8 cellular contexts compared by ENCODE assay signal in genomic region chr12:8950287-8950574, GRCh38. TPM values are rescaled to one million over a fixed set of nuclear protein-coding genes. Genes with fewer than 3 reads are reported as not detected.
A peak's percentile ranks its signal among the peaks of the same experiment; 100 is the strongest.
DNase-seq lines count a peak whose midpoint lies in the region; ATAC-seq, FAIRE-seq and TF ChIP-seq lines count a peak whose summit lies in the region.

No MANE protein-coding gene starts in this region.

- no peaks in the 10 kb centered on the region for H3K27me3 ChIP-seq in HL-60 (ENCODE audit: insufficient read depth, poor library complexity, severe bottlenecking)
- no peaks in the 10 kb centered on the region for H3K27me3 ChIP-seq in astrocyte (ENCODE audit: insufficient read depth, low read length)
- no peaks in the 10 kb centered on the region for H3K27me3 ChIP-seq in lung (ENCODE audit: control insufficient read depth, insufficient read depth)
- no peaks in the 10 kb centered on the region for H3K27me3 ChIP-seq in aorta (ENCODE audit: control insufficient read depth in 1 of 2, insufficient read depth in 2 of 2, low read length in 1 of 2)

- no peaks in the 10 kb centered on the region for H3K9me3 ChIP-seq in astrocyte (ENCODE audit: insufficient read depth, low read depth, low read length)
- H3K9me3 ChIP-seq in lung (ENCODE audit: control insufficient read depth in 2 of 2, insufficient read depth in 1 of 2, low read length in 1 of 2): no peaks in the 10 kb centered on the region
- H3K9me3 ChIP-seq in aorta (ENCODE audit: control insufficient read depth, low read length): no peaks in the 10 kb centered on the region

- H3K36me3 Mint-ChIP-seq in activated CD4-positive, alpha-beta T cell treated with anti-CD3 and anti-CD28 coated beads, Interleukin-2, amount 10 ng/mL, durations not matched to agents 24 days and 14 days (ENCODE audit: low read depth): peaks cover 34% of the 10 kb centered on the region
- H3K36me3 Mint-ChIP-seq in astrocyte (ENCODE audit: low read depth, unreplicated experiment): peaks cover 3% of the 10 kb centered on the region

- H3K27ac Mint-ChIP-seq in activated CD4-positive, alpha-beta T cell treated with anti-CD3 and anti-CD28 coated beads, Interleukin-2, amount 10 ng/mL, durations not matched to agents 24 days and 14 days: peak overlapping the region; percentile 93
- H3K27ac Mint-ChIP-seq in astrocyte (ENCODE audit: unreplicated experiment): peak overlapping the region; percentile 80

- peaks cover 9% of the 10 kb centered on the region for H3K36me3 ChIP-seq in astrocyte (ENCODE audit: insufficient read depth, low read length)
- peaks cover 4 to 5% of the 10 kb centered on the region in 2 donors for H3K36me3 ChIP-seq in lung (ENCODE audit: control insufficient read depth in 2 of 2, insufficient read depth in 2 of 2, low read length in 2 of 2)
- H3K36me3 ChIP-seq in aorta (ENCODE audit: control insufficient read depth in 1 of 2, insufficient read depth in 2 of 2, low read length in 1 of 2): peaks cover 0 to 6% of the 10 kb centered on the region in 2 donors

- H4K20me1 ChIP-seq in astrocyte (ENCODE audit: insufficient read depth, low read length): peaks cover 35% of the 10 kb centered on the region

- H3K4me2 ChIP-seq in astrocyte (ENCODE audit: low read length): peak overlapping the region; percentile 98

- H3K27me3 Mint-ChIP-seq in activated CD4-positive, alpha-beta T cell treated with anti-CD3 and anti-CD28 coated beads, Interleukin-2, amount 10 ng/mL, durations not matched to agents 24 days and 14 days: no peaks in the 10 kb centered on the region
- no peaks in the 10 kb centered on the region for H3K27me3 Mint-ChIP-seq in astrocyte (ENCODE audit: low read depth, unreplicated experiment)

- peak overlapping the region; percentile 97 for H3K27ac ChIP-seq in HL-60 (replicated peaks)
- H3K27ac ChIP-seq in astrocyte (ENCODE audit: low read depth, low read length): peak overlapping the region; percentile 99
- peak overlapping the region; percentile 97 to 98 for H3K27ac ChIP-seq in lung (ENCODE audit: low read depth in 1 of 2, low read length in 1 of 2)
- peak overlapping the region in 1 of 2 donors; percentile 98 for H3K27ac ChIP-seq in aorta (ENCODE audit: low read depth in 1 of 2, low read length in 2 of 2)

- no peak for FAIRE-seq in astrocyte (lab: Jason Lieb, UNC)

- H3K9ac ChIP-seq in astrocyte (ENCODE audit: low read length): peak overlapping the region; percentile 94

- H3K79me2 ChIP-seq in astrocyte (ENCODE audit: insufficient read depth, low read length): peaks cover 43% of the 10 kb centered on the region

- H3K4me3 Mint-ChIP-seq in activated CD4-positive, alpha-beta T cell treated with anti-CD3 and anti-CD28 coated beads, Interleukin-2, amount 10 ng/mL, durations not matched to agents 24 days and 14 days: peak overlapping the region; percentile 98
- peak overlapping the region; percentile 98 for H3K4me3 Mint-ChIP-seq in astrocyte (ENCODE audit: unreplicated experiment)

- peaks cover 9% of the 10 kb centered on the region for H3K9me3 Mint-ChIP-seq in activated CD4-positive, alpha-beta T cell treated with anti-CD3 and anti-CD28 coated beads, Interleukin-2, amount 10 ng/mL, durations not matched to agents 24 days and 14 days
- no peaks in the 10 kb centered on the region for H3K9me3 Mint-ChIP-seq in astrocyte (ENCODE audit: unreplicated experiment)

- H3K4me1 Mint-ChIP-seq in activated CD4-positive, alpha-beta T cell treated with anti-CD3 and anti-CD28 coated beads, Interleukin-2, amount 10 ng/mL, durations not matched to agents 24 days and 14 days: peaks cover 50% of the 10 kb centered on the region
- peaks cover 11% of the 10 kb centered on the region for H3K4me1 Mint-ChIP-seq in astrocyte (ENCODE audit: low read depth, unreplicated experiment)

- DNase-seq in activated CD4-positive, alpha-beta T cell treated with anti-CD3 and anti-CD28 coated beads, Interleukin-2, amount 10 ng/mL, durations not matched to agents 24 days and 14 days: no peak
- DNase-seq in activated CD4-positive, alpha-beta T cell treated with anti-CD3 and anti-CD28 coated beads for 1 hour: no peak
- DNase-seq in HL-60 (ENCODE audit: low read depth in 1 of 2, low spot score in 1 of 2) (no peak), astrocyte (ENCODE audit: low read depth) (no peak), lung (ENCODE audit: low spot score) (no peak), aorta (no peak), DMS 273 (lab: John Stamatoyannopoulos, UW; ENCODE audit: unreplicated experiment) (no peak)
- no peak for DNase-seq in activated CD4-positive, alpha-beta T cell treated with anti-CD3 and anti-CD28 coated beads, Interleukin-2, amount 50 U/mL, for 48 hours

- WGBS in lung, 2 donors: 0% methylated on average over 7 of the region's 7 CpGs
- WGBS in aorta, 2 donors: 0% methylated on average over 7 of the region's 7 CpGs

- ATAC-seq in lung (ENCODE audit: insufficient read depth, low FRiP score): no peak
- no peak for ATAC-seq in aorta (ENCODE audit: low FRiP score)

- TF ChIP-seq CTCF in HL-60 (IDR thresholded peaks at IDR 0.05; ENCODE audit: insufficient read depth, low read length) (no peak), astrocyte (IDR thresholded peaks at IDR 0.05; ENCODE audit: insufficient read depth, low read depth, low read length) (no peak), lung (IDR thresholded peaks at IDR 0.05; ENCODE audit: control extremely low read depth, extremely low read depth) (no peak)

- peak overlapping the region; percentile 83 for H3K4me3 ChIP-seq in HL-60 (replicated peaks; ENCODE audit: insufficient read depth, low read length)
- peak overlapping the region; percentile 100 for H3K4me3 ChIP-seq in astrocyte (ENCODE audit: insufficient read depth, low read depth, low read length)
- H3K4me3 ChIP-seq in lung: peak overlapping the region; percentile 71
- peak overlapping the region; percentile 96 to 97 for H3K4me3 ChIP-seq in aorta (ENCODE audit: low read length in 2 of 2)

- intact Hi-C loops in activated CD4-positive, alpha-beta T cell treated with anti-CD3 and anti-CD28 coated beads, Interleukin-2, amount 10 ng/mL, durations not matched to agents 24 days and 14 days (cut with micrococcal nuclease): loop anchor here (1.0 to 5.0 kb wide), 3 partner anchors 75 to 303 kb away; no protein-coding TSS in a partner anchor
- intact Hi-C loops in aorta (cut with DNase I): loop anchor here (5.0 kb wide), 3 partner anchors 38 to 97 kb away; partner anchors contain the start of gene PHC1 (in 1 of the 2)

- peaks cover 6% of the 10 kb centered on the region for H3K4me1 ChIP-seq in astrocyte (ENCODE audit: insufficient read depth, low read length)
- peaks cover 2 to 8% of the 10 kb centered on the region in 2 donors for H3K4me1 ChIP-seq in lung (ENCODE audit: control insufficient read depth in 2 of 2, insufficient read depth in 2 of 2, low read length in 2 of 2)
- H3K4me1 ChIP-seq in aorta (ENCODE audit: control insufficient read depth in 1 of 2, insufficient read depth in 2 of 2, low read length in 2 of 2): peaks cover 0 to 4% of the 10 kb centered on the region in 2 donors

- H2AFZ ChIP-seq in astrocyte (ENCODE audit: low read depth, low read length): peak overlapping the region; percentile 94

RNA-seq across cellular contexts. Expression of gene M6PR, which starts 0.8 kb away (rescaled TPM):
- 160 and 167 TPM in 2 replicates for total RNA-seq in activated CD4-positive, alpha-beta T cell treated with anti-CD3 and anti-CD28 coated beads, Interleukin-2, amount 10 ng/mL, durations not matched to agents 24 days and 14 days
- total RNA-seq in astrocyte (159 and 166 TPM in 2 replicates), lung (100 to 1,000 TPM; 153 to 225 TPM), aorta (100 to 1,000 TPM in 1 of 2 donors, 10 to 100 TPM in 1; 82.9 to 105 TPM)
- polyA plus RNA-seq in lung (100 to 1,000 TPM in 1 of 2 donors, 10 to 100 TPM in 1; 49.9 to 162 TPM), aorta (10 to 100 TPM; 38.6 to 51.0 TPM)

RNA-seq across cellular contexts. Expression of gene PHC1, which starts 35.9 kb away (rescaled TPM):
- 7.9 and 8.7 TPM in 2 replicates for total RNA-seq in activated CD4-positive, alpha-beta T cell treated with anti-CD3 and anti-CD28 coated beads, Interleukin-2, amount 10 ng/mL, durations not matched to agents 24 days and 14 days
- total RNA-seq in astrocyte (34.7 and 35.4 TPM in 2 replicates), lung (10 to 100 TPM; 34.7 to 63.5 TPM), aorta (10 to 100 TPM; 43.7 to 44.0 TPM)
- polyA plus RNA-seq in lung (10 to 100 TPM; 17.4 to 24.1 TPM), aorta (10 to 100 TPM; 10.5 to 58.3 TPM)

RNA-seq across cellular contexts. Expression of gene KLRG1, which starts 39.1 kb away (rescaled TPM):
- 0.71 and 0.84 TPM in 2 replicates for total RNA-seq in activated CD4-positive, alpha-beta T cell treated with anti-CD3 and anti-CD28 coated beads, Interleukin-2, amount 10 ng/mL, durations not matched to agents 24 days and 14 days
- total RNA-seq in astrocyte (1.6 and 2.2 TPM in 2 replicates), lung (1 to 10 TPM; 1.9 to 6.5 TPM), aorta (1 to 10 TPM; 4.1 to 4.5 TPM)
- polyA plus RNA-seq in lung (1 to 10 TPM in 1 of 2 donors, under 1 TPM in 1; 0.49 to 1.4 TPM), aorta (1 to 10 TPM in 1 of 2 donors, under 1 TPM in 1; 0.88 to 2.9 TPM)
